ENCODE assay signal across 31 cellular contexts in genomic region chr13:66323695-66324094, GRCh38.
"Had no signal": no experiment of that assay in that cellular context is flagged by ENCODE, and none has a peak within 500 bp of the region (broad histone marks: within the 10 kb centered on the region; RNA-seq: fewer than 3 reads in every experiment).

No MANE protein-coding gene starts in this region.

- ATAC-seq: left colon; left lung; lower lobe of right lung; mucosa of descending colon; naive thymus-derived CD4-positive, alpha-beta T cell; natural killer cell treated with Interleukin-12 subunit alpha and Interleukin-12 subunit beta and Interleukin-15 and Interleukin-18, amount 100 ng/mL, for 72 hours; pancreas; right cardiac atrium; sciatic nerve; stimulated activated naive B cell treated with anti-CD40 and anti-IgM and Interleukin-4, amounts not matched to agents 10 μg/mL and 1 μg/mL and 100 μg/mL, for 72 hours; stimulated activated naive CD8-positive, alpha-beta T cell treated with anti-CD3 and anti-CD28 coated beads, Interleukin-15, Interleukin-2, amounts not matched to agents 100 U/mL and 50 U/mL, for 24 hours had no signal

- H3K36me3 ChIP-seq: left lung, lower lobe of right lung, pancreas, prostate gland, stomach, thyroid gland, transverse colon, upper lobe of left lung, vagina had no signal

- H3K4me3 ChIP-seq: left lung, lower lobe of right lung, mucosa of descending colon, pancreas, prostate gland, skin epidermis, stomach, testis, thyroid gland, transverse colon, upper lobe of left lung, vagina had no signal

- H3K27ac ChIP-seq: left lung, lower lobe of right lung, pancreas, prostate gland, skin epidermis, stomach, testis, thyroid gland, transverse colon, upper lobe of left lung, vagina had no signal

- H3K9me3 ChIP-seq: left lung, lower lobe of right lung, mucosa of descending colon, pancreas, prostate gland, stomach, testis, thyroid gland, transverse colon, upper lobe of left lung, vagina had no signal

- DNase-seq: hypothalamus; immature natural killer cell; kidney; left colon; left lung; lower lobe of right lung; mammary epithelial cell; midbrain; mucosa of descending colon; naive thymus-derived CD4-positive, alpha-beta T cell; nucleus accumbens; pancreas; posterior cingulate gyrus; retina; right cardiac atrium; stimulated activated CD4-positive, alpha-beta T cell treated with anti-CD3 and anti-CD28 coated beads, Interleukin-12 subunit alpha, Interleukin-12 subunit beta, amount 100 ng/mL, for 4 hours; stimulated activated CD4-positive, alpha-beta T cell treated with anti-CD3 and anti-CD28 coated beads, Interleukin-15, amount 100 ng/mL, for 24 hours; stimulated activated CD4-positive, alpha-beta T cell treated with anti-CD3 and anti-CD28 coated beads, Interleukin-2, amount 100 ng/mL, for 24 hours; stimulated activated CD4-positive, alpha-beta T cell treated with anti-CD3 and anti-CD28 coated beads, Interleukin-4, amount 100 ng/mL, for 1 hour; stimulated activated naive B cell treated with anti-CD40 and anti-IgM and Interleukin-4, amounts not matched to agents 10 μg/mL and 1 μg/mL and 100 μg/mL, for 72 hours; stimulated activated naive CD8-positive, alpha-beta T cell treated with anti-CD3 and anti-CD28 coated beads, Interleukin-15, Interleukin-2, amounts not matched to agents 100 U/mL and 50 U/mL, for 24 hours; stomach; testis; thyroid gland; transverse colon; upper lobe of left lung had no signal

- H3K27me3 ChIP-seq: left lung, pancreas, stomach, testis, thyroid gland, transverse colon, upper lobe of left lung, vagina had no signal

- H3K4me1 ChIP-seq: left lung, lower lobe of right lung, pancreas, prostate gland, stomach, testis, thyroid gland, transverse colon, upper lobe of left lung, vagina had no signal
